In the genomic region with DNA sequence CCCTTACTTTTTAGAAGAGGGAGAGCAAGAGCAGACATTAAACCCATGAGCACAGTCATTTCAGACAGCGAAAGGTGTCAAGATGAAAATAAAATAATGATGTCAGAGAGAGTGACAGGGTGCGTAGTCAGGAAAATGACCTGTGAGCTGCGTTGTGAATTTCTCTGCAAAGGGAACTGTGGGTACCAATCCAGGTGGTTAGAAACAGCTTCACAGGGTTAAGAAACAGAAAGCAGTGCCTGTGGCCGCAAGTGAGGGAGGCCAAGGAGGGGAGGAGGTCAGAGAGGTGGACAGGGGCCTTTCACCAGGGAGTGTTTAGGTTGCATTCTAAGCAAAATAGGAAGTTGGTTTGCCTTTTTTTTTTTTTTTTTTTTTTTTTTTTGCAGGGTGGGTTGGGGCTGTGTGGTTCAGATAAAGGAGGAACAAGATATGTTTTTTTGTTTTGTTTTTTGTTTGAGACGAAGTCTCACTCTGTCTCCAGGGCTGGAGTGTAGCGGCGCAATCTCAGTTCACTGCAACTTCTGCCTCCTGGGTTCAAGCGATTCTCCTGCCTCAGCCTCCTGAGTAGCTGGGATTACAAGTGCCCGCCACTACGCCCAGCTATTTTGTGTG, we compare ENCODE assay signal across 12 cellular contexts. TPM values are rescaled to one million over a fixed set of nuclear protein-coding genes. Genes with fewer than 3 reads are reported as not detected.
DNase-seq lines count a peak whose midpoint lies in the region; ATAC-seq and TF ChIP-seq lines count a peak whose summit lies in the region.
"Had no signal": no experiment of that assay in that cellular context is flagged by ENCODE, and none has a peak within 500 bp of the region (broad histone marks: within the 10 kb centered on the region; RNA-seq: fewer than 3 reads in every experiment).

No MANE protein-coding gene starts in this region.

- H3K56ac ChIP-seq in H9 (ENCODE audit: insufficient read length, low read depth, low read length), result no peak overlapping the region

- H3K36me3 Mint-ChIP-seq in H9 (ENCODE audit: insufficient read depth in 1 of 3, low read depth in 3 of 3), result no peaks in the 10 kb centered on the region

- in situ Hi-C loops in HAP-1 (cut with MboI; ENCODE audit: low sequenced_read_pairs), result no loop called here

- H2BK20ac ChIP-seq in H9 (ENCODE audit: low read depth, low read length, poor library complexity, severe bottlenecking), result no peak overlapping the region

- no peak overlapping the region for H2BK5ac ChIP-seq in H9 (ENCODE audit: insufficient read length, low read length)

- H3K9me3 ChIP-seq in left lung (no peaks in the 10 kb centered on the region), H9 (ENCODE audit: control insufficient read depth, low read depth, low read length) (no peaks in the 10 kb centered on the region), HAP-1 (no peaks in the 10 kb centered on the region)
- H3K9me3 ChIP-seq: SJSA1 had no signal

- peaks cover 7% of the 10 kb centered on the region in 2 experiments for H3K4me1 Mint-ChIP-seq in H9

- H2AK5ac ChIP-seq in H9 (ENCODE audit: insufficient read length, low read length), result no peak overlapping the region

- H3K23ac ChIP-seq in H9 (ENCODE audit: insufficient read length, low read depth, low read length), result no peak overlapping the region

- H2BK120ac ChIP-seq in H9 (ENCODE audit: low read depth, low read length, poor library complexity, severe bottlenecking), result no peak overlapping the region

- no peaks in the 10 kb centered on the region for H3K79me1 ChIP-seq in H9 (ENCODE audit: insufficient read depth, low read depth, low read length, poor library complexity, severe bottlenecking)

- H3K4me3 Mint-ChIP-seq in H9, result no peak overlapping the region

- no peak for TF ChIP-seq CTCF in GM20000 (IDR thresholded peaks at IDR 0.05; ENCODE audit: extremely low read depth, missing control alignments)
- no peak for TF ChIP-seq CTCF in left lung (IDR thresholded peaks at IDR 0.05)
- TF ChIP-seq CTCF in H9 (conservative IDR thresholded peaks at IDR 0.05), result no peak

- intact Hi-C loops in left lung (cut with DNase I), result no loop called here

- DNase-seq in GF-D8 (lab: John Stamatoyannopoulos, UW), result peak; percentile 5
- peak; percentile 77 for DNase-seq in GM20000 (ENCODE audit: low spot score)
- DNase-seq in NOMO-1 (lab: John Stamatoyannopoulos, UW; ENCODE audit: unreplicated experiment in 2 of 2), result peak; percentile 66 to 76
- peak in 1 of 2 donors; percentile 36 for DNase-seq in left lung
- DNase-seq in H9, result no peak
- DNase-seq in HAP-1 (ENCODE audit: low spot score in 2 of 2), result no peak
- DNase-seq in middle frontal gyrus (ENCODE audit: extremely low spot score, low spot score), result no peak
- DNase-seq in NCI-H2029 (lab: John Stamatoyannopoulos, UW), result no peak
- DNase-seq: Calu3, NCI-H2081 had no signal

- no peak overlapping the region for H3K18ac ChIP-seq in H9 (ENCODE audit: insufficient read length, low read depth, low read length)

- no CpG with 5 or more reads among the region's 10 CpGs for WGBS in H9 (ENCODE audit: extremely low coverage, insufficient read length, low lambda C conversion rate)

- H4K8ac ChIP-seq in H9 (replicated peaks; ENCODE audit: insufficient read length, low read depth, low read length), result no peak overlapping the region

- no peak overlapping the region for H3K4ac ChIP-seq in H9 (ENCODE audit: low read depth, low read length)

- no peak overlapping the region for H2BK15ac ChIP-seq in H9 (ENCODE audit: low read depth, low read length)

- H2AFZ ChIP-seq in H9 (ENCODE audit: low read length), result no peak overlapping the region

- peaks cover 9% of the 10 kb centered on the region for H3K27me3 Mint-ChIP-seq in H9 (ENCODE audit: low read depth)

- no peak overlapping the region for H3K4me3 ChIP-seq in left lung
- H3K4me3 ChIP-seq in HAP-1, result no peak overlapping the region
- H3K4me3 ChIP-seq: SJSA1, smooth muscle cell had no signal

- H4K20me1 ChIP-seq in H9 (ENCODE audit: control insufficient read depth, insufficient read depth, insufficient read length), result no peaks in the 10 kb centered on the region

- H3T11ph ChIP-seq in H9 (ENCODE audit: low read length), result no peak overlapping the region

- no peak overlapping the region for H2BK12ac ChIP-seq in H9 (ENCODE audit: insufficient read length, low read depth, low read length)

- H4K91ac ChIP-seq in H9 (ENCODE audit: insufficient read length, low read depth, low read length), result no peak overlapping the region

- H3K36me3 ChIP-seq in left lung, result no peaks in the 10 kb centered on the region
- no peaks in the 10 kb centered on the region for H3K36me3 ChIP-seq in HAP-1 (replicated peaks)
- H3K36me3 ChIP-seq: SJSA1 had no signal

- H3K9me3 Mint-ChIP-seq in H9, result no peaks in the 10 kb centered on the region

- no peaks in the 10 kb centered on the region for H3K23me2 ChIP-seq in H9 (ENCODE audit: insufficient read length, low read depth, low read length, poor library complexity, severe bottlenecking)

- H3K27ac ChIP-seq in left lung, result peak overlapping the region in 1 of 2 donors; percentile 82
- no peak overlapping the region for H3K27ac ChIP-seq in H9 (ENCODE audit: insufficient read length, low read depth, low read length)
- H3K27ac ChIP-seq: SJSA1 had no signal

- H3K4me1 ChIP-seq in left lung (peaks cover 0 to 22% of the 10 kb centered on the region in 2 donors), H9 (ENCODE audit: insufficient read depth, low read length) (no peaks in the 10 kb centered on the region), HAP-1 (peaks cover 11% of the 10 kb centered on the region)
- H3K4me1 ChIP-seq: SJSA1 had no signal

- H3K9ac ChIP-seq in H9 (ENCODE audit: extremely low read depth, insufficient read length, low read length), result no peak overlapping the region

- H3K27me3 ChIP-seq in left lung (no peaks in the 10 kb centered on the region), H9 (ENCODE audit: insufficient read depth, low read length) (no peaks in the 10 kb centered on the region; the same call in none of the 2 replicates), HAP-1 (ENCODE audit: low read depth) (no peaks in the 10 kb centered on the region)

- H3K27ac Mint-ChIP-seq in H9, result no peak overlapping the region; a peak in 1 of 7 replicates

- ATAC-seq in left lung, result peak; percentile 18

- no peak overlapping the region for H3K4me2 ChIP-seq in H9 (ENCODE audit: insufficient read depth, insufficient read length, low read length)
- H3K4me2 ChIP-seq: smooth muscle cell had no signal

- no peak overlapping the region for H3K14ac ChIP-seq in H9 (ENCODE audit: insufficient read depth, low read length)

- H4K5ac ChIP-seq in H9 (ENCODE audit: insufficient read length, low read depth, low read length), result no peak overlapping the region

- no peaks in the 10 kb centered on the region for H3K79me2 ChIP-seq in H9 (ENCODE audit: insufficient read depth, low read length)

RNA-seq across cellular contexts. Expression of a gene that starts 7.9 kb away (rescaled TPM):
- total RNA-seq in left lung (under 1 TPM; 0.21 to 0.32 TPM), H9 (2021) (0.66 and 1.2 TPM in 2 replicates)
- total RNA-seq: SJSA1 had no signal

RNA-seq across cellular contexts. Expression of a gene that starts 20.0 kb away (rescaled TPM):
- total RNA-seq in left lung (1 to 10 TPM; 8.4 to 9.8 TPM), H9 (2021) (1.1 and 1.6 TPM in 2 replicates)

RNA-seq across cellular contexts. Expression of a gene that starts 24.0 kb away (rescaled TPM):
- 10 to 100 TPM; 31.7 to 31.9 TPM for total RNA-seq in left lung
- 19.0 and 22.7 TPM in 2 replicates for total RNA-seq in H9 (2021)

RNA-seq across cellular contexts. Expression of a gene that starts 28.8 kb away (rescaled TPM):
- total RNA-seq in left lung (10 to 100 TPM; 47.4 to 51.4 TPM), H9 (2021) (75.3 and 81.4 TPM in 2 replicates)

RNA-seq across cellular contexts. Expression of a gene that starts 47.8 kb away (rescaled TPM):
- total RNA-seq in left lung (10 to 100 TPM; 11.6 to 18.5 TPM), H9 (2021) (10.9 and 11.9 TPM in 2 replicates)

Comparison
In these comparisons a context has a peak if more than half of its experiments do, and no peak if none do; other contexts are left out.
1. DNase-seq: peak in GF-D8 (single experiment), GM20000 (single experiment) and NOMO-1 (2 of 2); none in H9 (single experiment), HAP-1 (0 of 2), middle frontal gyrus (single experiment) and NCI-H2029 (single experiment).